Comparison of ENCODE assay signal across 8 cellular contexts in the genomic region with DNA sequence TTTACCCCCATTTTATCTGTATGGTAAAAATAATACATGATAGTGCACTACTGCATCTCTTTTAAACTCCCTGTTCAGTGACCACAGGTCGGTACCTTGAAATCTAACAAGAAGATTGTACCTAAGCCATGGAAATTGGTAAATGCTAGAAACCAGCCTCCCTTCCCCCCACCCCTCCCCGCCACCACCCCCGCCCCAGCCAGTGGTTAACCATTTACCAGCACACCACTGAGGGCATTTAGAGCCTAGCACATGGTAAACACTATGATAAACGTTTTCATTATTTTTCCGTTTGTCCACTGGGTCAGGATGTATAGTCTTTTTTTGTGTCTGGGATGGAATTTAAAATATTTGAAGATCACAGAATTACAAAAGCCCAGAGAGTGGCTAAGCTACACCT. TPM values are rescaled to one million over a fixed set of nuclear protein-coding genes. Genes with fewer than 3 reads are reported as not detected.
DNase-seq lines count a peak whose midpoint lies in the region; ATAC-seq, FAIRE-seq and TF ChIP-seq lines count a peak whose summit lies in the region.

No MANE protein-coding gene starts in this region.

- H3K4me3 Mint-ChIP-seq in naive B cell, result peak overlapping the region; percentile 83 to 96 (median 92)

- H3K4me1 ChIP-seq in BLaER1 treated with 17β-estradiol and CSF1 and Interleukin-3, amounts not matched to agents 10 nM and 100 nM, result peaks cover 24 to 35% (median 30%) of the 10 kb centered on the region in 10 experiments

- peak overlapping the region; percentile 82 to 91 (median 86); a peak in 21 of 22 replicates for H3K9ac ChIP-seq in BLaER1 treated with 17β-estradiol and CSF1 and Interleukin-3, amounts not matched to agents 10 nM and 100 nM

- no peaks in the 10 kb centered on the region; a peak in 1 of 22 replicates for H3K9me3 ChIP-seq in BLaER1 treated with 17β-estradiol and CSF1 and Interleukin-3, amounts not matched to agents 10 nM and 100 nM (replicated peaks in 1 of 11)
- no peaks in the 10 kb centered on the region for H3K9me3 ChIP-seq in KOPT-K1 (ENCODE audit: insufficient read depth, low read length, poor library complexity, severe bottlenecking)

- H3K27me3 Mint-ChIP-seq in naive B cell, result no peaks in the 10 kb centered on the region

- DNase-seq in bronchial epithelial cell (ENCODE audit: low read depth) (no peak), naive B cell (no peak), HCEC 1CT (no peak), NCI-H1092 (lab: John Stamatoyannopoulos, UW) (no peak)

- ATAC-seq in naive B cell (ENCODE audit: low read depth in 2 of 2), result no peak
- no peak for ATAC-seq in GM18873 (IDR thresholded peaks at IDR 0.05; ENCODE audit: low FRiP score, unreplicated experiment)
- ATAC-seq in GM21526 (IDR thresholded peaks at IDR 0.05; ENCODE audit: low FRiP score, unreplicated experiment), result no peak

- peaks cover 0 to 33% (median 21%) of the 10 kb centered on the region in 11 experiments; a peak in 15 of 22 replicates for H4K20me1 ChIP-seq in BLaER1 treated with 17β-estradiol and CSF1 and Interleukin-3, amounts not matched to agents 10 nM and 100 nM

- peak overlapping the region; percentile 37 to 77 (median 64) for H3K4me2 ChIP-seq in BLaER1 treated with 17β-estradiol and CSF1 and Interleukin-3, amounts not matched to agents 10 nM and 100 nM

- no peak for FAIRE-seq in bronchial epithelial cell (lab: Jason Lieb, UNC)

- peaks cover 0 to 4% (median 1%) of the 10 kb centered on the region in 7 donors for H3K9me3 Mint-ChIP-seq in naive B cell

- H3K27me3 ChIP-seq in BLaER1 treated with 17β-estradiol and CSF1 and Interleukin-3, amounts not matched to agents 10 nM and 100 nM, result peaks cover 4 to 69% (median 31%) of the 10 kb centered on the region in 11 experiments; a peak in 17 of 22 replicates
- no peaks in the 10 kb centered on the region for H3K27me3 ChIP-seq in bronchial epithelial cell (ENCODE audit: control insufficient read depth, insufficient read depth, low read length)

- H3K36me3 ChIP-seq in BLaER1 treated with 17β-estradiol and CSF1 and Interleukin-3, amounts not matched to agents 10 nM and 100 nM, result peaks cover 0 to 25% (median 16%) of the 10 kb centered on the region in 11 experiments; a peak in 14 of 22 replicates
- H3K36me3 ChIP-seq in KOPT-K1 (ENCODE audit: insufficient read depth, low read length) (peaks cover 16% of the 10 kb centered on the region; the same call in 1 of the 2 replicates), bronchial epithelial cell (ENCODE audit: control insufficient read depth, insufficient read depth, low read length) (peaks cover 4% of the 10 kb centered on the region)

- peaks cover 0 to 3% of the 10 kb centered on the region in 2 donors for H3K36me3 Mint-ChIP-seq in naive B cell

- peak overlapping the region in 5 of 6 donors; percentile 77 to 95 (median 93) for H3K27ac Mint-ChIP-seq in naive B cell

- TF ChIP-seq CTCF in bronchial epithelial cell (IDR thresholded peaks at IDR 0.05; ENCODE audit: insufficient read depth, low read length, severe bottlenecking), result no peak

- H3K27ac ChIP-seq in BLaER1 treated with 17β-estradiol and CSF1 and Interleukin-3, amounts not matched to agents 10 nM and 100 nM, result peak overlapping the region in 10 of 11 experiments; percentile 74 to 86 (median 80); a peak in 20 of 22 replicates
- peak overlapping the region; percentile 77 for H3K27ac ChIP-seq in KOPT-K1 (ENCODE audit: low read depth, low read length, poor library complexity, severe bottlenecking)

- peaks cover 26 to 29% (median 29%) of the 10 kb centered on the region in 3 donors for H3K4me1 Mint-ChIP-seq in naive B cell

- H3K4me3 ChIP-seq in BLaER1 treated with 17β-estradiol and CSF1 and Interleukin-3, amounts not matched to agents 10 nM and 100 nM, result peak overlapping the region; percentile 74 to 87 (median 81)
- peak overlapping the region; percentile 80 for H3K4me3 ChIP-seq in bronchial epithelial cell (ENCODE audit: low read depth, low read length)

RNA-seq across cellular contexts. Expression of a gene that starts 0.7 kb away (rescaled TPM):
- 131 and 154 TPM in 2 replicates for total RNA-seq in bronchial epithelial cell
- polyA plus RNA-seq in naive B cell (ENCODE audit: low read depth in 6 of 6), result 10 to 100 TPM; 45.1 to 72.0 (median 57.5) TPM

RNA-seq across cellular contexts. Expression of a gene that starts 5.2 kb away (rescaled TPM):
- total RNA-seq in bronchial epithelial cell, result 134 and 348 TPM in 2 replicates
- polyA plus RNA-seq in naive B cell (ENCODE audit: low read depth in 6 of 6), result 10 to 100 TPM in 1 of 6 donors, 1 to 10 TPM in 5; 6.4 to 11.8 (median 8.5) TPM

RNA-seq across cellular contexts. Expression of a gene that starts 33.5 kb away (rescaled TPM):
- 33.4 and 46.2 TPM in 2 replicates for total RNA-seq in bronchial epithelial cell
- 10 to 100 TPM in 3 of 6 donors, 1 to 10 TPM in 3; 1.5 to 12.2 (median 9.0) TPM for polyA plus RNA-seq in naive B cell (ENCODE audit: low read depth in 6 of 6)

RNA-seq across cellular contexts. Expression of a gene that starts 46.3 kb away (rescaled TPM):
- total RNA-seq in bronchial epithelial cell, result 122 and 244 TPM in 2 replicates
- 10 to 100 TPM; 54.3 to 83.5 (median 64.1) TPM for polyA plus RNA-seq in naive B cell (ENCODE audit: low read depth in 6 of 6)
